In the genomic region with DNA sequence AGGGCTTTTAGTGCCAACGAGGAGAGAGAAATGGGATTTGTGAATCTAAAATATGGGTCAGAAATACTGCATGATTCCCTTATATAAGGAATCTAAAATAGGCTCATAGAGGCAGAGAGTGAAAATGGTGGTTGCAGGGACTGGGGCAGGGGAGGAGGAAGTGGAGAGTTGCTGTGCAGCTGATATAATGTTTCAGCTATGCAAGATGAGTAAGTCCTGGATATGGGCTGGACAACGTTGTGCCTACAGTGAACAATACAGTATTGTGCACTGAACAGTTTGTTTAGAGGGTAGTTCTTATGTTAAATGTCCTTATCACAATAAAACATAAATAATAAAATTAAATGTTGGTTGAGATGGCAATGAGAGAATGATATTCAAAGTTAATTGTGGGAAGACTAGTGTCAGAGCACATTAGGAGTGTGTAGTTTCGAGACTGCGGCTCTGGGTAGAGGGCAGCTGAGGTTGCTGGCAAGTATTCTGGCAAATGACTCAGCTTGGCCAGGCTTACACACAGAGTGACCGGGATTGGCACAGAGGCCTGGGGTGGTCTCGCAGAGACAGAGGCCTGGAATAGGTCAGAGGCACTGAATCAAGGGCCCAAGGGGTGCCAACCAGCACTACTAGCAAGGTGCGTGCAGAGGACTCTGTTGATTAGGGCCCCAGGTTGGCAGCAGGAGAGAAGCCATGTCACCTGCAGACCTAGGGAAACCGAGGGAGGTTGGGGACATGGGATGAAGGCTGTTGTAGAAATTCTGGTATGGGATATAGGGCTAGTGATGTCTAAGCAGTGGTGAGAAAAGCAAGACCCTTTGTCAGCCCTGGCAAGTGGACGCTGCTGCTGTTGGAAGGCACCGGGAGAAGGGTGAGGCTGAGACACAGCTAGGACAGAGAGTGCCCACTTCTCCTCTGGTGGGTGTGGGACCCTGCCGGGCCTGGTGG, we compare ENCODE assay signal across 8 cellular contexts.
DNase-seq lines count a peak whose midpoint lies in the region; ATAC-seq and TF ChIP-seq lines count a peak whose summit lies in the region.

No MANE protein-coding gene starts in this region.

- DNase-seq in GM04504 (ENCODE audit: low read depth) (peak; percentile 58), foreskin melanocyte (peak; percentile 87), skeletal muscle cell (ENCODE audit: low read depth) (peak; percentile 76), NCI-H2227 treated with DMSO at 0.1 percent for 48 hours (lab: John Stamatoyannopoulos, UW) (no peak)

- no peak overlapping the region for H3K4me3 ChIP-seq in skeletal muscle cell (ENCODE audit: low read depth, low read length)

- ATAC-seq in HG02759 (IDR thresholded peaks at IDR 0.05; ENCODE audit: unreplicated experiment) = peak; percentile 59
- ATAC-seq in SK-N-SH treated with all-trans-retinoic acid at 6 μM for 48 hours = peak; percentile 92
- no peak for ATAC-seq in HG03108 (IDR thresholded peaks at IDR 0.05; ENCODE audit: unreplicated experiment)
- ATAC-seq in GM18520 (IDR thresholded peaks at IDR 0.05; ENCODE audit: unreplicated experiment) = no peak

TF ChIP-seq in SK-N-SH treated with all-trans-retinoic acid at 6 μM for 48 hours, 23 proteins besides CTCF, POLR2A, EP300 and RAD21:
- TF ChIP-seq TOX (CRISPR knock-in tag; IDR thresholded peaks at IDR 0.05; ENCODE audit: borderline replicate concordance) (no peak), ZFP30 (CRISPR knock-in tag; IDR thresholded peaks at IDR 0.05) (no peak), SNAI2 (CRISPR knock-in tag; IDR thresholded peaks at IDR 0.05) (0 out of 2 replicates have a peak, but pooled peaks have one; percentile 19), ISL1 (CRISPR knock-in tag; IDR thresholded peaks at IDR 0.05) (peak; percentile 60; the same call in 1 of the 2 replicates), RARB (CRISPR knock-in tag; IDR thresholded peaks at IDR 0.05) (no peak), ZC3H10 (CRISPR knock-in tag; IDR thresholded peaks at IDR 0.05) (0 out of 2 replicates have a peak, but pooled peaks have one; percentile 65), CSDC2 (CRISPR knock-in tag; IDR thresholded peaks at IDR 0.05) (0 out of 2 replicates have a peak, but pooled peaks have one; percentile 11), ZNF565 (CRISPR knock-in tag; conservative IDR thresholded peaks at IDR 0.05; ENCODE audit: low read depth) (no peak), ZFP3 (CRISPR knock-in tag; IDR thresholded peaks at IDR 0.05) (peak; percentile 19; the same call in 1 of the 2 replicates)
- TF ChIP-seq, protein P1, sequence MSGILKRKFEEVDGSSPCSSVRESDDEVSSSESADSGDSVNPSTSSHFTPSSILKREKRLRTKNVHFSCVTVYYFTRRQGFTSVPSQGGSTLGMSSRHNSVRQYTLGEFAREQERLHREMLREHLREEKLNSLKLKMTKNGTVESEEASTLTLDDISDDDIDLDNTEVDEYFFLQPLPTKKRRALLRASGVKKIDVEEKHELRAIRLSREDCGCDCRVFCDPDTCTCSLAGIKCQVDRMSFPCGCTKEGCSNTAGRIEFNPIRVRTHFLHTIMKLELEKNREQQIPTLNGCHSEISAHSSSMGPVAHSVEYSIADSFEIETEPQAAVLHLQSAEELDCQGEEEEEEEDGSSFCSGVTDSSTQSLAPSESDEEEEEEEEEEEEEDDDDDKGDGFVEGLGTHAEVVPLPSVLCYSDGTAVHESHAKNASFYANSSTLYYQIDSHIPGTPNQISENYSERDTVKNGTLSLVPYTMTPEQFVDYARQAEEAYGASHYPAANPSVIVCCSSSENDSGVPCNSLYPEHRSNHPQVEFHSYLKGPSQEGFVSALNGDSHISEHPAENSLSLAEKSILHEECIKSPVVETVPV (CRISPR knock-in tag; IDR thresholded peaks at IDR 0.05) = no peak

Comparison
In these comparisons a context has a peak if more than half of its experiments do, and no peak if none do; other contexts are left out.
1. ATAC-seq: peak in HG02759 (single experiment) and SK-N-SH treated with all-trans-retinoic acid at 6 μM for 48 hours (single experiment); none in HG03108 (single experiment) and GM18520 (single experiment).